ENCODE assay signal across 1 cellular context in the genomic region with DNA sequence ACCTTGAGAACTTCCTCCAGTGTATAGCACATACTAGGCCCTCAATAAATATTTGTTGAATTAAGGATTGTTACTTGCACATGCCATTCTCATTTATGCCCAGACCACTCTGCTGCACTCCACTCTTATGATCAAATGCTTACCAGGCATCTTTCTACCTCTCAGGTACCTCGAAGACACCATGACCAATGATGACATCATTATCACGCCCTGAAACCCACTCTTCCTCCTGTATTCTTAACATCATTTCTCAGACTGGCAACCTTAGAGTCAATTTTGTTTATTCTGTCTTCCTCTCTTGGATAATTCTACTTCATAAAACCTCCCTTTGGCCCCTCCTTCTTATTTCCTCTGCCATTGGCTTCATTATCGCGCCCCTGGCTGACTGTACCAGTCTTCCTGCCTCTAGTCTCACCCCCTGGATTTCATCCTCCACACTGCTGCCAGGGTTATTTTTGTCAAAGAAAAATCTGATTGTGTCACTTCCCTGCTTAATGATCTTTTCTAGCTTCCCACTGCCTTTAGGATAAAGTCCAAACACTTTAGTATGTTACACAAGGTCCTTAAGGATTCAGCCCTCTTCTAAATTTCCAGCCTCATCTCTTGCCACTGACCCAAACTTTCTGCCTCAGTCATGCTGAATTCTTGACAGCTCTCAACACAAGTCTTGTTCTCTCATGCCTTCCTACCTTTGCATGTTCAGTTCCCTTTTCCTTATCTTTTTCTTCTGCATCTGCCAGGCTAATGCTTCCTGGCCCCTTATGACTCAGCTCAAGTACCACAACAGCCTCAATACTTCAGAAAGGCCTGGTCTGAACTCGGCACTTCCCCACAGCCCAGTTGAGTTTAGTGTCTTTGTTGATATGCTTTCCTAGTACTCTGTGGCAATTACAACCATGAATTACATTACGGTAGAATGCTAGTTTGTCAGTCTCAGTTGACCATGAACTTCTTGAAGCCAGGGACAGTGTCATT.
TF ChIP-seq lines count a peak whose summit lies in the region.

No MANE protein-coding gene starts in this region.

TF ChIP-seq in IMR-90, 13 proteins besides CTCF, POLR2A, EP300 and RAD21 (continued from another document):
- TF ChIP-seq, protein P1, sequence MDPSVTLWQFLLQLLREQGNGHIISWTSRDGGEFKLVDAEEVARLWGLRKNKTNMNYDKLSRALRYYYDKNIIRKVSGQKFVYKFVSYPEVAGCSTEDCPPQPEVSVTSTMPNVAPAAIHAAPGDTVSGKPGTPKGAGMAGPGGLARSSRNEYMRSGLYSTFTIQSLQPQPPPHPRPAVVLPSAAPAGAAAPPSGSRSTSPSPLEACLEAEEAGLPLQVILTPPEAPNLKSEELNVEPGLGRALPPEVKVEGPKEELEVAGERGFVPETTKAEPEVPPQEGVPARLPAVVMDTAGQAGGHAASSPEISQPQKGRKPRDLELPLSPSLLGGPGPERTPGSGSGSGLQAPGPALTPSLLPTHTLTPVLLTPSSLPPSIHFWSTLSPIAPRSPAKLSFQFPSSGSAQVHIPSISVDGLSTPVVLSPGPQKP (IDR thresholded peaks at IDR 0.05; ENCODE audit: borderline replicate concordance, low read depth, low read length): no peak
- TF ChIP-seq MAFK (IDR thresholded peaks at IDR 0.05; ENCODE audit: low read depth, low read length) (no peak), RCOR1 (IDR thresholded peaks at IDR 0.05; ENCODE audit: insufficient replicate concordance, low read length) (no peak), MXI1 (IDR thresholded peaks at IDR 0.05; ENCODE audit: borderline replicate concordance, low read depth, low read length) (no peak), RFX5 (IDR thresholded peaks at IDR 0.05; ENCODE audit: low read depth, low read length) (no peak), CHD1 (IDR thresholded peaks at IDR 0.05; ENCODE audit: low read depth, low read length) (no peak), BHLHE40 (IDR thresholded peaks at IDR 0.05; ENCODE audit: low read depth, low read length) (no peak), SMC3 (IDR thresholded peaks at IDR 0.05; ENCODE audit: low read depth, low read length) (no peak), FOS (IDR thresholded peaks at IDR 0.05; ENCODE audit: low read depth, low read length) (no peak), MAZ (IDR thresholded peaks at IDR 0.05; ENCODE audit: borderline replicate concordance, low read depth, low read length) (no peak)
- TF ChIP-seq, protein P2, sequence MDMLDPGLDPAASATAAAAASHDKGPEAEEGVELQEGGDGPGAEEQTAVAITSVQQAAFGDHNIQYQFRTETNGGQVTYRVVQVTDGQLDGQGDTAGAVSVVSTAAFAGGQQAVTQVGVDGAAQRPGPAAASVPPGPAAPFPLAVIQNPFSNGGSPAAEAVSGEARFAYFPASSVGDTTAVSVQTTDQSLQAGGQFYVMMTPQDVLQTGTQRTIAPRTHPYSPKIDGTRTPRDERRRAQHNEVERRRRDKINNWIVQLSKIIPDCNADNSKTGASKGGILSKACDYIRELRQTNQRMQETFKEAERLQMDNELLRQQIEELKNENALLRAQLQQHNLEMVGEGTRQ (IDR thresholded peaks at IDR 0.05; ENCODE audit: low read depth, low read length): no peak
